14 cellular contexts compared by ENCODE assay signal in the genomic region with DNA sequence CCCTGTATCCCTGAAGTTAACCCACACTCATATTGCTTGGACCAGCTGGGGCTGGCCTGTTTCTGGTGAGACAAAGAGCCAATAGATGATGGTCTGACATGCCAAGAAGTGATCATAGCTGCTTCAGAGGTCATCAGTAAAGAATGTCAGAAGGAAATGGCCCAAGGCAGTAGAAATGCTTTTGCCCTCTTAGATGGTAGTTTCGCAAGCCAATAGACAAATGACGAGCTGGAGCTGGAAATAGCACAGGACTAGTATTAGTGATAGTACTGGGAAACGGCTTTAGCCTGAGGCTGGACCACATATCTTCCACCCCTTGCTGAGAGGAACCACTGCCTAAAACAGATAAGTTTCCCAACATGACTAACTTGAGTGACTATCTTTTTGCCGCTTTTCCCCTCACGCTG.
A peak's percentile ranks its signal among the peaks of the same experiment; 100 is the strongest.
DNase-seq lines count a peak whose midpoint lies in the region; TF ChIP-seq lines count a peak whose summit lies in the region.
"Had no signal": no experiment of that assay in that cellular context is flagged by ENCODE, and none has a peak within 500 bp of the region (broad histone marks: within the 10 kb centered on the region; RNA-seq: fewer than 3 reads in every experiment).

No MANE protein-coding gene starts in this region.

- H3K4me3 ChIP-seq in brain microvascular endothelial cell (ENCODE audit: low read depth, low read length): no peak overlapping the region
- H3K4me3 ChIP-seq: SJSA1 had no signal

- H3K36me3 ChIP-seq in brain microvascular endothelial cell (replicated peaks): no peaks in the 10 kb centered on the region
- H3K36me3 ChIP-seq: SJSA1 had no signal

- H3K27ac ChIP-seq in brain microvascular endothelial cell: peak overlapping the region; percentile 67
- H3K27ac ChIP-seq: SJSA1 had no signal

- TF ChIP-seq CTCF in AG09319 (IDR thresholded peaks at IDR 0.05; ENCODE audit: low read depth, low read length) (no peak), brain microvascular endothelial cell (IDR thresholded peaks at IDR 0.05; ENCODE audit: low read depth, low read length, missing control alignments) (no peak)

- in situ Hi-C loops in brain microvascular endothelial cell (cut with HindIII; ENCODE audit: low pct_ligation_motif_present, low sequenced_read_pairs): no loop called here

- DNase-seq in AG09319 (ENCODE audit: extremely low read depth, low read depth) (peak; percentile 97), M059J (ENCODE audit: low read depth) (peak; percentile 99), brain microvascular endothelial cell (peak; percentile 93), iris pigment epithelial cell (ENCODE audit: low read depth) (peak; percentile 96), NCI-H2081 (lab: John Stamatoyannopoulos, UW) (no peak), T-helper 2 cell (no peak), C1 segment of cervical spinal cord (lab: John Stamatoyannopoulos, UW) (no peak), ecto neural progenitor cell (ENCODE audit: low spot score) (no peak)
- DNase-seq: activated CD4-positive, alpha-beta memory T cell treated with anti-CD3 and anti-CD28 coated beads, Interleukin-2, amount 10 ng/mL, durations not matched to agents 7 days and 5 days; aorta; CD4-positive, alpha-beta T cell; NCI-H146; nucleus accumbens had no signal

- H3K27me3 ChIP-seq in brain microvascular endothelial cell (replicated peaks): no peaks in the 10 kb centered on the region
- H3K27me3 ChIP-seq: SJSA1 had no signal

Comparison
In these comparisons a context has a peak if more than half of its experiments do, and no peak if none do; other contexts are left out.
1. DNase-seq: peak in AG09319 (single experiment), M059J (single experiment), brain microvascular endothelial cell (single experiment) and iris pigment epithelial cell (single experiment); none in NCI-H2081 (0 of 2), T-helper 2 cell (0 of 5), C1 segment of cervical spinal cord (0 of 14) and ecto neural progenitor cell (single experiment).